Comparison of ENCODE assay signal across 25 cellular contexts in the genomic region with DNA sequence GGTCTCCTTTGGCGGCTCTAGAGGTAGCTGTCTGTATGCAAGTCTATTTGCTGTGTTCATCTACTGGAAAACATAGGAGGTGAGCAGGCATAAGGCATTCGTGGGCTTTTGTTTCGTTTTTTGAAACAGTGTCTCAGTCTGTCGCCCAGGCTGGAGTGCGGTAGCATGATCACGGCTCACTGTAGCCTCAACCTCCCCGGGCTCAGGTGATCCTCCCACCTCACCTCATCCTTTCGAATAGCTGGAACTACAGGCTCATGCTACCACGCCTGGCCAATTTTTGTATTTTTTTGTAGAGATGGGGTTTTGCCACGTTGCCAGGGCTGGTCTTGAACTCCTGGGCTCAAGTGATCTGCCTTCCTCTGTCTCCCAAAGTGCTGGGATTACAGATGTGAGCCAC. TPM values are rescaled to one million over a fixed set of nuclear protein-coding genes. Genes with fewer than 3 reads are reported as not detected.
DNase-seq lines count a peak whose midpoint lies in the region; ATAC-seq, FAIRE-seq and TF ChIP-seq lines count a peak whose summit lies in the region.
"Had no signal": no experiment of that assay in that cellular context is flagged by ENCODE, and none has a peak within 500 bp of the region (broad histone marks: within the 10 kb centered on the region; RNA-seq: fewer than 3 reads in every experiment).

No MANE protein-coding gene starts in this region.

- peaks cover 6% of the 10 kb centered on the region; the same call in 1 of the 2 replicates for H3K36me3 ChIP-seq in ACC112 (ENCODE audit: insufficient read depth, low read length)
- H3K36me3 ChIP-seq in endothelial cell of umbilical vein (ENCODE audit: control insufficient read depth in 2 of 2, extremely low read depth in 1 of 2, insufficient read depth in 2 of 2, low read length in 2 of 2), result no peaks in the 10 kb centered on the region
- H3K36me3 ChIP-seq: gastrocnemius medialis, WERI-Rb-1 had no signal

- no peak for ATAC-seq in esophagus mucosa
- ATAC-seq: gastrocnemius medialis, T-cell had no signal

- no peaks in the 10 kb centered on the region for H3K79me2 ChIP-seq in ACC112 (ENCODE audit: control insufficient read depth, insufficient read depth, low read length, unreplicated experiment)
- H3K79me2 ChIP-seq in endothelial cell of umbilical vein (ENCODE audit: control insufficient read depth, insufficient read depth, low read length), result no peaks in the 10 kb centered on the region

- H3K4me3 ChIP-seq in ACC112 (ENCODE audit: low read depth, low read length) (peak overlapping the region; percentile 55), NB4 (ENCODE audit: low read depth, low read length) (peak overlapping the region; percentile 37), endothelial cell of umbilical vein (replicated peaks in 1 of 3; ENCODE audit: insufficient read depth in 1 of 3, low read depth in 1 of 3, low read length in 3 of 3) (peak overlapping the region in 1 of 3 experiments; percentile 26)
- H3K4me3 ChIP-seq: gastrocnemius medialis had no signal

- peaks cover 32% of the 10 kb centered on the region for H3K4me1 Mint-ChIP-seq in nephron progenitor cell
- no peaks in the 10 kb centered on the region for H3K4me1 Mint-ChIP-seq in HFFc6 (ENCODE audit: low read depth)
- no peaks in the 10 kb centered on the region for H3K4me1 Mint-ChIP-seq in immature natural killer cell
- H3K4me1 Mint-ChIP-seq: activated naive CD4-positive, alpha-beta T cell treated with anti-CD3 and anti-CD28 coated beads, Interleukin-2, amount 50 U/mL, for 24 hours; B cell; T-cell had no signal

- dilution Hi-C loops in endothelial cell of umbilical vein (cut with MboI; ENCODE audit: extremely low pct_ligation_motif_present, low sequenced_read_pairs), result no loop called here

- TF ChIP-seq CTCF in NB4 (IDR thresholded peaks at IDR 0.05; ENCODE audit: low read depth, low read length), result no peak
- TF ChIP-seq CTCF in endothelial cell of umbilical vein (IDR thresholded peaks at IDR 0.05; ENCODE audit: extremely low read depth in 1 of 2, insufficient read depth in 1 of 2, low read depth in 1 of 2, low read length in 2 of 2), result no peak
- no peak for TF ChIP-seq CTCF in nephron progenitor cell (IDR thresholded peaks at IDR 0.05)
- TF ChIP-seq CTCF in HFFc6 (IDR thresholded peaks at IDR 0.05), result no peak

- H3K9me3 Mint-ChIP-seq in nephron progenitor cell (peaks cover 16% of the 10 kb centered on the region), HFFc6 (peaks cover 30% of the 10 kb centered on the region), immature natural killer cell (no peaks in the 10 kb centered on the region)
- H3K9me3 Mint-ChIP-seq: activated naive CD4-positive, alpha-beta T cell treated with anti-CD3 and anti-CD28 coated beads, Interleukin-2, amount 50 U/mL, for 24 hours had no signal

- peak overlapping the region; percentile 36 for H3K4me2 ChIP-seq in endothelial cell of umbilical vein (ENCODE audit: insufficient read depth, low read length)

- no peak for FAIRE-seq in endothelial cell of umbilical vein (lab: Jason Lieb, UNC)
- FAIRE-seq: GM18507, H1 had no signal

- no peak overlapping the region for H3K9ac ChIP-seq in endothelial cell of umbilical vein (replicated peaks; ENCODE audit: extremely low read depth, insufficient read depth, low read length)

- H3K27ac ChIP-seq in ACC112 (ENCODE audit: low read depth, low read length), result peak overlapping the region; percentile 49; the same call in 1 of the 2 replicates
- no peak overlapping the region for H3K27ac ChIP-seq in endothelial cell of umbilical vein (ENCODE audit: insufficient read depth, low read depth, low read length)
- H3K27ac ChIP-seq: gastrocnemius medialis, WERI-Rb-1 had no signal

- peaks cover 34% of the 10 kb centered on the region for H3K4me1 ChIP-seq in ACC112 (ENCODE audit: control insufficient read depth, insufficient read depth, low read length, unreplicated experiment)
- peaks cover 14% of the 10 kb centered on the region for H3K4me1 ChIP-seq in endothelial cell of umbilical vein (ENCODE audit: control insufficient read depth, extremely low read depth, insufficient read depth, low read length)

- H4K20me1 ChIP-seq in endothelial cell of umbilical vein (replicated peaks; ENCODE audit: control insufficient read depth, extremely low read depth, insufficient read depth, low read length), result no peaks in the 10 kb centered on the region

- POLR2A ChIA-PET in endothelial cell of umbilical vein (lab: Charles Lee), result no interaction called here

- H3K27me3 ChIP-seq in ACC112 (ENCODE audit: insufficient read depth, low read length) (no peaks in the 10 kb centered on the region), endothelial cell of umbilical vein (ENCODE audit: control insufficient read depth in 2 of 2, insufficient read depth in 2 of 2, low read length in 2 of 2) (peaks cover 20 to 21% of the 10 kb centered on the region in 2 experiments)
- H3K27me3 ChIP-seq: gastrocnemius medialis had no signal

- H3K27ac Mint-ChIP-seq in nephron progenitor cell (peak overlapping the region; percentile 74), HFFc6 (no peak overlapping the region), immature natural killer cell (no peak overlapping the region)
- H3K27ac Mint-ChIP-seq: activated naive CD4-positive, alpha-beta T cell treated with anti-CD3 and anti-CD28 coated beads, Interleukin-2, amount 50 U/mL, for 24 hours; activated T-helper 2 cell treated with anti-CD3 and anti-CD28 coated beads, Interferon-gamma antibody, Interleukin-2, Interleukin-4, amounts not matched to agents 10 μg/mL and 5 μg/mL and 100 μg/mL, durations not matched to agents 14 hours and 24 hours and 36 hours; B cell; T-cell had no signal

- H3K36me3 Mint-ChIP-seq in nephron progenitor cell (ENCODE audit: low read depth), result no peaks in the 10 kb centered on the region
- peaks cover 22% of the 10 kb centered on the region for H3K36me3 Mint-ChIP-seq in HFFc6 (ENCODE audit: low read depth)
- H3K36me3 Mint-ChIP-seq in immature natural killer cell, result no peaks in the 10 kb centered on the region

- H3K4me3 Mint-ChIP-seq in nephron progenitor cell (no peak overlapping the region), HFFc6 (no peak overlapping the region), immature natural killer cell (no peak overlapping the region)
- H3K4me3 Mint-ChIP-seq: activated naive CD4-positive, alpha-beta T cell treated with anti-CD3 and anti-CD28 coated beads, Interleukin-2, amount 50 U/mL, for 24 hours; B cell; T-cell had no signal

- BruUV-seq in endothelial cell of umbilical vein (replicated peaks; lab: Mats Ljungman, UMichigan), result no TSS peak

- CTCF ChIA-PET in endothelial cell of umbilical vein (lab: Charles Lee), result interaction anchor here (1.0 to 3.5 kb wide), 7 partner anchors 9 to 367 kb away, joined by 3 to 21 read pairs (median 4); a partner anchor contains a TSS

- no peak overlapping the region for H2AFZ ChIP-seq in ACC112 (ENCODE audit: low read length, unreplicated experiment)
- no peak overlapping the region for H2AFZ ChIP-seq in endothelial cell of umbilical vein (ENCODE audit: low read depth, low read length)

- no peaks in the 10 kb centered on the region for H3K9me3 ChIP-seq in endothelial cell of umbilical vein (replicated peaks; ENCODE audit: control insufficient read depth, insufficient read depth, low read length)
- H3K9me3 ChIP-seq: gastrocnemius medialis had no signal

- no peaks in the 10 kb centered on the region for H3K9me1 ChIP-seq in endothelial cell of umbilical vein (replicated peaks; ENCODE audit: control insufficient read depth, extremely low read depth, insufficient read depth, low read length)

- DNase-seq in NB4 (ENCODE audit: low read depth) (no peak), endothelial cell of umbilical vein (ENCODE audit: low read depth, low spot score) (no peak), nephron progenitor cell (no peak), HFFc6 (no peak), immature natural killer cell (no peak)
- DNase-seq: ACHN; activated CD4-positive, alpha-beta T cell treated with anti-CD3 and anti-CD28 coated beads for 48 hours; cortex of kidney; DMS 273 treated with DMSO at 0.1 percent for 48 hours; gastrocnemius medialis; hippocampal formation; NCI-H1105; NCI-H187 treated with DMSO at 0.1 percent for 48 hours; NCI-H2171; NCI-H82; stimulated activated CD4-positive, alpha-beta T cell treated with anti-CD3 and anti-CD28 coated beads, Interleukin-4, amount 100 ng/mL, for 4 hours; WERI-Rb-1 had no signal

- TF ChIP-seq POLR2A in NB4 (IDR thresholded peaks at IDR 0.05; ENCODE audit: extremely low read depth, insufficient read length) (no peak), endothelial cell of umbilical vein (IDR thresholded peaks at IDR 0.05; ENCODE audit: low read depth, low read length) (no peak)

- intact Hi-C loops in endothelial cell of umbilical vein (cut with micrococcal nuclease), result loop anchor here (1.0 kb wide), 2 partner anchors 42 to 48 kb away; no protein-coding TSS in a partner anchor

- H3K27me3 Mint-ChIP-seq in nephron progenitor cell (ENCODE audit: low read depth, poor library complexity), result peaks cover 9% of the 10 kb centered on the region
- H3K27me3 Mint-ChIP-seq in HFFc6 (ENCODE audit: insufficient read depth), result peaks cover 59% of the 10 kb centered on the region
- peaks cover 2 to 8% (median 4%) of the 10 kb centered on the region in 3 donors for H3K27me3 Mint-ChIP-seq in immature natural killer cell (ENCODE audit: low read depth in 3 of 3)
- H3K27me3 Mint-ChIP-seq: activated naive CD4-positive, alpha-beta T cell treated with anti-CD3 and anti-CD28 coated beads, Interleukin-2, amount 50 U/mL, for 24 hours; T-cell had no signal

RNA-seq across cellular contexts. Expression of a gene that starts 27.5 kb away (rescaled TPM):
- total RNA-seq in endothelial cell of umbilical vein, result 4.9 and 9.1 TPM in 2 replicates
- polyA plus RNA-seq in endothelial cell of umbilical vein, result 1.4 and 1.8 TPM in 2 replicates
- 0.99 and 1.1 TPM in 2 replicates for polyA plus RNA-seq in endothelial cell of umbilical vein (2011; cell fraction: cytosol; rRNA removed)
- 1.9 and 2.2 TPM in 2 replicates for polyA plus RNA-seq in endothelial cell of umbilical vein (2011; cell fraction: nucleus; rRNA removed)
- polyA plus RNA-seq in endothelial cell of umbilical vein (2012), result 1.5 and 2.3 TPM in 2 replicates
- 2.3 and 9.0 TPM in 2 replicates for polyA minus RNA-seq in endothelial cell of umbilical vein
- polyA minus RNA-seq in endothelial cell of umbilical vein (2011; cell fraction: cytosol; rRNA and poly(A)+ RNA removed), result 5.3 TPM
- polyA minus RNA-seq in endothelial cell of umbilical vein (2011; cell fraction: nucleus; rRNA and poly(A)+ RNA removed), result 1.7 and 2.7 TPM in 2 replicates
- 1 to 10 TPM in 4 of 6 experiments, under 1 TPM in 2; 0.27 to 3.1 (median 1.8) TPM for total RNA-seq in HFFc6 (2021; fragmentation: NEBNext Ultra II Directional; extraction: Animal tissue kit (Norgen Biotek cat#: 25700))
- 1 to 10 TPM in 1 of 3 donors, under 1 TPM in 1, not detected in 1; 0.24 to 1.4 TPM for polyA plus RNA-seq in immature natural killer cell
- 7.0 TPM for total RNA-seq in esophagus mucosa

RNA-seq across cellular contexts. Expression of a gene that starts 54.8 kb away (rescaled TPM):
- total RNA-seq in endothelial cell of umbilical vein (31.4 and 31.9 TPM in 2 replicates), esophagus mucosa (44.7 TPM)
- polyA plus RNA-seq in endothelial cell of umbilical vein (46.0 and 49.6 TPM in 2 replicates), immature natural killer cell (10 to 100 TPM; 28.7 to 34.4 (median 32.4) TPM)
- 33.7 and 39.4 TPM in 2 replicates for polyA plus RNA-seq in endothelial cell of umbilical vein (2011; cell fraction: cytosol; rRNA removed)
- 9.6 and 9.7 TPM in 2 replicates for polyA plus RNA-seq in endothelial cell of umbilical vein (2011; cell fraction: nucleus; rRNA removed)
- polyA plus RNA-seq in endothelial cell of umbilical vein (2012), result 17.7 and 21.3 TPM in 2 replicates
- 22.1 and 24.0 TPM in 2 replicates for polyA minus RNA-seq in endothelial cell of umbilical vein
- 8.2 TPM for polyA minus RNA-seq in endothelial cell of umbilical vein (2011; cell fraction: cytosol; rRNA and poly(A)+ RNA removed)
- polyA minus RNA-seq in endothelial cell of umbilical vein (2011; cell fraction: nucleus; rRNA and poly(A)+ RNA removed), result 3.3 and 4.0 TPM in 2 replicates
- 10 to 100 TPM; 14.1 to 18.2 (median 15.6) TPM for total RNA-seq in HFFc6 (2021; fragmentation: NEBNext Ultra II Directional; extraction: Animal tissue kit (Norgen Biotek cat#: 25700))

RNA-seq across cellular contexts. Expression of a gene that starts 55.1 kb away (rescaled TPM):
- total RNA-seq in endothelial cell of umbilical vein (70.0 and 93.6 TPM in 2 replicates), esophagus mucosa (30.9 TPM)
- polyA plus RNA-seq in endothelial cell of umbilical vein (29.3 and 33.2 TPM in 2 replicates), immature natural killer cell (10 to 100 TPM in 1 of 3 donors, 1 to 10 TPM in 1, not detected in 1; 6.9 to 10.4 TPM)
- polyA plus RNA-seq in endothelial cell of umbilical vein (2011; cell fraction: cytosol; rRNA removed), result 32.4 and 35.9 TPM in 2 replicates
- 60.3 and 67.3 TPM in 2 replicates for polyA plus RNA-seq in endothelial cell of umbilical vein (2011; cell fraction: nucleus; rRNA removed)
- polyA plus RNA-seq in endothelial cell of umbilical vein (2012), result 35.4 and 50.2 TPM in 2 replicates
- polyA minus RNA-seq in endothelial cell of umbilical vein, result 114 TPM in 2 replicates
- polyA minus RNA-seq in endothelial cell of umbilical vein (2011; cell fraction: cytosol; rRNA and poly(A)+ RNA removed), result 31.9 TPM
- polyA minus RNA-seq in endothelial cell of umbilical vein (2011; cell fraction: nucleus; rRNA and poly(A)+ RNA removed), result 152 and 270 TPM in 2 replicates
- 10 to 100 TPM; 22.0 to 28.9 (median 25.0) TPM for total RNA-seq in HFFc6 (2021; fragmentation: NEBNext Ultra II Directional; extraction: Animal tissue kit (Norgen Biotek cat#: 25700))
